8 cellular contexts compared by ENCODE assay signal in the genomic region with DNA sequence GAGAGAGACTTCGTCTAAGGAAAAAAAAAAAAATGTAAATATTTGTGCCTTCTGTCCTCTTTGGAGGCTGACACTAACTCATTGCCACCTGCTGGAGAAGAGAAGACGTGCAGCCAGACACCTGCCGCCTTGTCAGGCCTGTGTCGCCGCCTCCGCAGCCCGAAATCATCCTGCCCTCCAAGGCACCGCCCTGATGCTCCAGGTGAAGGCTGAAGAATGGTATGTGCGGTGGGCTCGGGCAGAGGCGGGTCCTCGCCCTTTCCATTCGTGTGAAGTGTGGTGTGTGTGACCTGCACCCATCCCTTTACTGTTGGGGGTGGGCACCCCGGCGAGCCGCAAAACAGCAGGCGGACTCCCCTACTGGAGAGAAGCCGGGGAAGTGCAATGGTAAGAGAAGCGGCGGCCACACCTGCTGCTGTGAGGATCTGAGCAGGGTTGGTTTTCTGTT.
A peak's percentile ranks its signal among the peaks of the same experiment; 100 is the strongest.
DNase-seq lines count a peak whose midpoint lies in the region; TF ChIP-seq lines count a peak whose summit lies in the region.

No MANE protein-coding gene starts in this region.

- H3K27ac ChIP-seq in H9 (ENCODE audit: insufficient read length, low read depth, low read length) = no peak overlapping the region
- H3K27ac ChIP-seq in coronary artery = no peak overlapping the region
- no peak overlapping the region for H3K27ac ChIP-seq in liver (ENCODE audit: low read depth in 1 of 2, low read length in 2 of 2)

- no CpG with 5 or more reads among the region's 20 CpGs for WGBS in H9 (ENCODE audit: extremely low coverage, insufficient read length, low lambda C conversion rate)
- 31% methylated on average over 20 of the region's 20 CpGs for WGBS in liver

- no peak overlapping the region for H2BK12ac ChIP-seq in H9 (ENCODE audit: insufficient read length, low read depth, low read length)

- H3K9me3 Mint-ChIP-seq in H9 = no peaks in the 10 kb centered on the region
- H3K9me3 Mint-ChIP-seq in activated CD4-positive, alpha-beta T cell treated with anti-CD3 and anti-CD28 coated beads, Interleukin-2, amount 10 ng/mL, durations not matched to agents 24 days and 14 days = no peaks in the 10 kb centered on the region

- intact Hi-C loops in activated CD4-positive, alpha-beta T cell treated with anti-CD3 and anti-CD28 coated beads, Interleukin-2, amount 10 ng/mL, durations not matched to agents 24 days and 14 days (cut with micrococcal nuclease) = loop anchor here (2.0 kb wide), 1 partner anchor 367 kb away; no protein-coding TSS in a partner anchor

- H3K4ac ChIP-seq in H9 (ENCODE audit: low read depth, low read length) = no peak overlapping the region

- H3K4me1 ChIP-seq in H9 (ENCODE audit: insufficient read depth, low read length) (no peaks in the 10 kb centered on the region), liver (ENCODE audit: control insufficient read depth in 4 of 4, insufficient read depth in 4 of 4, low read length in 3 of 4) (peaks cover 0 to 3% (median 1%) of the 10 kb centered on the region in 4 donors)

- no peaks in the 10 kb centered on the region for H3K23me2 ChIP-seq in H9 (ENCODE audit: insufficient read length, low read depth, low read length, poor library complexity, severe bottlenecking)

- peak overlapping the region; percentile 39 for H3K4me2 ChIP-seq in H9 (ENCODE audit: insufficient read depth, insufficient read length, low read length)

- H3K4me3 Mint-ChIP-seq in H9 = peak overlapping the region; percentile 75 to 80
- H3K4me3 Mint-ChIP-seq in activated CD4-positive, alpha-beta T cell treated with anti-CD3 and anti-CD28 coated beads, Interleukin-2, amount 10 ng/mL, durations not matched to agents 24 days and 14 days = peak overlapping the region; percentile 70

- peak; percentile 64 to 83 for TF ChIP-seq RAD21 in liver (IDR thresholded peaks at IDR 0.05)

- H4K8ac ChIP-seq in H9 (replicated peaks; ENCODE audit: insufficient read length, low read depth, low read length) = no peak overlapping the region

- peaks cover 4 to 10% of the 10 kb centered on the region in 2 experiments; a peak in 3 of 4 replicates for H3K4me1 Mint-ChIP-seq in H9
- H3K4me1 Mint-ChIP-seq in activated CD4-positive, alpha-beta T cell treated with anti-CD3 and anti-CD28 coated beads, Interleukin-2, amount 10 ng/mL, durations not matched to agents 24 days and 14 days = peaks cover 5% of the 10 kb centered on the region

- TF ChIP-seq CTCF in H9 (conservative IDR thresholded peaks at IDR 0.05) = peak; percentile 84
- TF ChIP-seq CTCF in coronary artery (IDR thresholded peaks at IDR 0.05) = no peak
- peak; percentile 57 for TF ChIP-seq CTCF in liver (IDR thresholded peaks at IDR 0.05; ENCODE audit: low read depth, low read length, missing input control)

- no peak overlapping the region for H4K91ac ChIP-seq in H9 (ENCODE audit: insufficient read length, low read depth, low read length)

- H3K23ac ChIP-seq in H9 (ENCODE audit: insufficient read length, low read depth, low read length) = no peak overlapping the region

- no peak overlapping the region for H2BK5ac ChIP-seq in H9 (ENCODE audit: insufficient read length, low read length)

- H3K9ac ChIP-seq in H9 (ENCODE audit: extremely low read depth, insufficient read length, low read length) (no peak overlapping the region), liver (ENCODE audit: low read depth in 1 of 2, low read length in 2 of 2) (no peak overlapping the region)

- H3K9me3 ChIP-seq in H9 (ENCODE audit: control insufficient read depth, low read depth, low read length) = no peaks in the 10 kb centered on the region
- H3K9me3 ChIP-seq in liver (ENCODE audit: control insufficient read depth in 4 of 4, low read length in 3 of 4) = no peaks in the 10 kb centered on the region

- no peak overlapping the region for H3K56ac ChIP-seq in H9 (ENCODE audit: insufficient read length, low read depth, low read length)

- H3K79me1 ChIP-seq in H9 (ENCODE audit: insufficient read depth, low read depth, low read length, poor library complexity, severe bottlenecking) = no peaks in the 10 kb centered on the region

- H3K79me2 ChIP-seq in H9 (ENCODE audit: insufficient read depth, low read length) = no peaks in the 10 kb centered on the region

- no peak overlapping the region for H2BK120ac ChIP-seq in H9 (ENCODE audit: low read depth, low read length, poor library complexity, severe bottlenecking)

- no peak overlapping the region for H2AK5ac ChIP-seq in H9 (ENCODE audit: insufficient read length, low read length)

- H3K27me3 Mint-ChIP-seq in H9 (ENCODE audit: low read depth) = peaks cover 19% of the 10 kb centered on the region
- peaks cover 8% of the 10 kb centered on the region for H3K27me3 Mint-ChIP-seq in activated CD4-positive, alpha-beta T cell treated with anti-CD3 and anti-CD28 coated beads, Interleukin-2, amount 10 ng/mL, durations not matched to agents 24 days and 14 days

- H3K14ac ChIP-seq in H9 (ENCODE audit: insufficient read depth, low read length) = no peak overlapping the region

- H2BK15ac ChIP-seq in H9 (ENCODE audit: low read depth, low read length) = no peak overlapping the region

- no peaks in the 10 kb centered on the region for H3K36me3 ChIP-seq in liver (ENCODE audit: control insufficient read depth in 4 of 4, insufficient read depth in 3 of 4, low read depth in 1 of 4, low read length in 3 of 4)

- no peaks in the 10 kb centered on the region for H3K27me3 ChIP-seq in H9 (ENCODE audit: insufficient read depth, low read length)
- no peaks in the 10 kb centered on the region for H3K27me3 ChIP-seq in liver (ENCODE audit: control insufficient read depth in 4 of 4, insufficient read depth in 4 of 4, low read length in 3 of 4)

- H4K5ac ChIP-seq in H9 (ENCODE audit: insufficient read length, low read depth, low read length) = no peak overlapping the region

- no peak overlapping the region for H2AFZ ChIP-seq in H9 (ENCODE audit: low read length)

- no peak overlapping the region for H2BK20ac ChIP-seq in H9 (ENCODE audit: low read depth, low read length, poor library complexity, severe bottlenecking)

- H3T11ph ChIP-seq in H9 (ENCODE audit: low read length) = no peak overlapping the region

- H4K20me1 ChIP-seq in H9 (ENCODE audit: control insufficient read depth, insufficient read depth, insufficient read length) = no peaks in the 10 kb centered on the region

- no peak overlapping the region; a peak in 1 of 7 replicates for H3K27ac Mint-ChIP-seq in H9
- no peak overlapping the region for H3K27ac Mint-ChIP-seq in activated CD4-positive, alpha-beta T cell treated with anti-CD3 and anti-CD28 coated beads, Interleukin-2, amount 10 ng/mL, durations not matched to agents 24 days and 14 days

- H3K4me3 ChIP-seq in coronary artery (peak overlapping the region; percentile 35), liver (ENCODE audit: low read depth in 1 of 3, low read length in 3 of 3) (no peak overlapping the region)

- H3K18ac ChIP-seq in H9 (ENCODE audit: insufficient read length, low read depth, low read length) = no peak overlapping the region

- DNase-seq in DMS114 treated with DMSO at 0.1 percent for 48 hours (lab: John Stamatoyannopoulos, UW; ENCODE audit: unreplicated experiment) (peak; percentile 24), H9 (peak; percentile 92), NCI-H187 (lab: John Stamatoyannopoulos, UW) (peak; percentile 53 to 70), coronary artery (ENCODE audit: low spot score) (no peak), hippocampal formation (lab: John Stamatoyannopoulos, UW) (no peak)
- peak; percentile 91 for DNase-seq in activated CD4-positive, alpha-beta T cell treated with anti-CD3 and anti-CD28 coated beads, Interleukin-2, amount 10 ng/mL, durations not matched to agents 24 days and 14 days
- DNase-seq in stimulated activated CD8-positive, alpha-beta memory T cell treated with anti-CD3 and anti-CD28 coated beads, Interleukin-12 subunit alpha, Interleukin-12 subunit beta, amount 100 ng/mL, for 4 hours (ENCODE audit: low read depth) = peak; percentile 35

- H3K36me3 Mint-ChIP-seq in H9 (ENCODE audit: insufficient read depth in 1 of 3, low read depth in 3 of 3) = peaks cover 0 to under 1% (median 0%) of the 10 kb centered on the region in 3 experiments; a peak in 1 of 7 replicates
- no peaks in the 10 kb centered on the region for H3K36me3 Mint-ChIP-seq in activated CD4-positive, alpha-beta T cell treated with anti-CD3 and anti-CD28 coated beads, Interleukin-2, amount 10 ng/mL, durations not matched to agents 24 days and 14 days (ENCODE audit: low read depth)

TF ChIP-seq in liver, 16 proteins besides CTCF, POLR2A, EP300 and RAD21:
- TF ChIP-seq SP1 (IDR thresholded peaks at IDR 0.05) = no peak
TF ChIP-seq in liver: peak in this region for 0.

Comparison
In these comparisons a context has a peak if more than half of its experiments do, and no peak if none do; other contexts are left out.
1. DNase-seq: peak in DMS114 treated with DMSO at 0.1 percent for 48 hours (single experiment), H9 (single experiment), NCI-H187 (2 of 2), activated CD4-positive, alpha-beta T cell treated with anti-CD3 and anti-CD28 coated beads, Interleukin-2, amount 10 ng/mL, durations not matched to agents 24 days and 14 days (single experiment) and stimulated activated CD8-positive, alpha-beta memory T cell treated with anti-CD3 and anti-CD28 coated beads, Interleukin-12 subunit alpha, Interleukin-12 subunit beta, amount 100 ng/mL, for 4 hours (single experiment); none in coronary artery (single experiment) and hippocampal formation (0 of 2).